In the genomic region with DNA sequence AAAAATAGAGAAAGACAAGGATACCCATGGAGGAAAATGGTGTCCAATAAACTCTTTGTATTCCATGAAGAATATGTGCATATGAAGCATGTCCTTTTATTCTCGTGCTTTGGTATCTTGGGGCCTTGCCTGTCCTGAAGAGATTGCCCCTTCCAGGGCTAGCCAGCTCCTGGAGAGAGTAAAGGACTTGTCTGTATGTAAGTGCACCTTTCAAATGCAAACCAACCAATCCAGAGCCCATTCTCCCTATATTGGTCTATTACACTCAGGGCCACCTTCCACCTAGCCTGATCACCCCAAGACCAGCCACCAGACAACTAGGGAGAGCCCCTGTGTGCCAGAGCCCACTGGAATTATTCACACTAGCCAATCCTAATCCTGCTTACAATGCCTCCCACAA, we compare ENCODE assay signal across 23 cellular contexts.
DNase-seq lines count a peak whose midpoint lies in the region; ATAC-seq and TF ChIP-seq lines count a peak whose summit lies in the region.
"Had no signal": no experiment of that assay in that cellular context is flagged by ENCODE, and none has a peak within 500 bp of the region (broad histone marks: within the 10 kb centered on the region; RNA-seq: fewer than 3 reads in every experiment).

No MANE protein-coding gene starts in this region.

- H4K20me1 ChIP-seq in GM23338 (replicated peaks; ENCODE audit: insufficient read depth) (no peaks in the 10 kb centered on the region), OCI-LY7 (ENCODE audit: insufficient read depth, low read length) (no peaks in the 10 kb centered on the region)

- H3K9me3 Mint-ChIP-seq in GM23338 (no peaks in the 10 kb centered on the region), memory B cell (no peaks in the 10 kb centered on the region)
- peaks cover 2% of the 10 kb centered on the region for H3K9me3 Mint-ChIP-seq in activated CD8-positive, alpha-beta memory T cell treated with anti-CD3 and anti-CD28 coated beads, Interleukin-2, amount 10 ng/mL, durations not matched to agents 7 days and 5 days (ENCODE audit: low read depth)
- H3K9me3 Mint-ChIP-seq: H9 had no signal

- CTCF ChIA-PET in OCI-LY7 (lab: Charles Lee; ENCODE audit: unreplicated experiment): no interaction called here
- CTCF ChIA-PET in activated CD8-positive, alpha-beta memory T cell treated with anti-CD3 and anti-CD28 coated beads, Interleukin-2, amount 10 ng/mL, durations not matched to agents 7 days and 5 days (lab: Charles Lee): no interaction called here

- DNase-seq in GM23338 (ENCODE audit: low spot score): no peak
- no peak for DNase-seq in OCI-LY7 (ENCODE audit: low spot score)
- no peak for DNase-seq in memory B cell (ENCODE audit: low spot score in 2 of 2)
- DNase-seq in activated CD8-positive, alpha-beta memory T cell treated with anti-CD3 and anti-CD28 coated beads, Interleukin-2, amount 10 ng/mL, durations not matched to agents 7 days and 5 days: no peak
- no peak for DNase-seq in caudate nucleus (lab: John Stamatoyannopoulos, UW)
- no peak for DNase-seq in germinal center (ENCODE audit: low spot score)
- DNase-seq: C1 segment of cervical spinal cord; CD8-positive, alpha-beta T cell; DMS 273 treated with DMSO at 0.1 percent for 48 hours; DMS79; H9; Karpas-422; NCI-H1092 treated with DMSO at 0.1 percent for 48 hours; NCI-H1436; NCI-H187; NCI-H2081 treated with DMSO at 0.1 percent for 48 hours; NCI-H2171; NCI-H226; NCI-H510A; NCI-H69; SK-N-SH had no signal

- H3K36me3 Mint-ChIP-seq in GM23338 (ENCODE audit: low read depth): no peaks in the 10 kb centered on the region
- no peaks in the 10 kb centered on the region for H3K36me3 Mint-ChIP-seq in memory B cell
- no peaks in the 10 kb centered on the region for H3K36me3 Mint-ChIP-seq in activated CD8-positive, alpha-beta memory T cell treated with anti-CD3 and anti-CD28 coated beads, Interleukin-2, amount 10 ng/mL, durations not matched to agents 7 days and 5 days
- H3K36me3 Mint-ChIP-seq: CD8-positive, alpha-beta T cell had no signal

- no peak overlapping the region for H3K4me3 ChIP-seq in GM23338
- H3K4me3 ChIP-seq in OCI-LY7 (ENCODE audit: low read depth, low read length, poor library complexity, severe bottlenecking): no peak overlapping the region
- H3K4me3 ChIP-seq: A549 had no signal

- intact Hi-C loops in OCI-LY7 (cut with micrococcal nuclease; ENCODE audit: unreplicated experiment): no loop called here

- no peaks in the 10 kb centered on the region for H3K9me3 ChIP-seq in OCI-LY7 (ENCODE audit: low read length)
- H3K9me3 ChIP-seq: A549, SK-N-SH had no signal

- H3K79me2 ChIP-seq in GM23338 (replicated peaks; ENCODE audit: insufficient read depth): no peaks in the 10 kb centered on the region
- no peaks in the 10 kb centered on the region for H3K79me2 ChIP-seq in OCI-LY7 (ENCODE audit: insufficient read depth, low read depth, low read length)

- no TSS peak for BruUV-seq in OCI-LY7 (replicated peaks; lab: Mats Ljungman, UMichigan)

- peaks cover 6% of the 10 kb centered on the region for H3K9me2 ChIP-seq in GM23338 (ENCODE audit: insufficient read depth)
- H3K9me2 ChIP-seq in OCI-LY7 (ENCODE audit: insufficient read depth, low read length): no peaks in the 10 kb centered on the region
- H3K9me2 ChIP-seq: SK-N-SH had no signal

- H3K27me3 ChIP-seq in GM23338 (ENCODE audit: insufficient read depth): no peaks in the 10 kb centered on the region

- POLR2A ChIA-PET in OCI-LY7 (lab: Charles Lee): interaction anchor here (0.6 to 4.7 kb wide), 5 partner anchors 9 to 619 kb away, joined by 3 to 30 read pairs (median 3); no protein-coding TSS in a partner anchor

- no peak overlapping the region for H3K27ac ChIP-seq in GM23338 (ENCODE audit: low read depth)
- H3K27ac ChIP-seq in OCI-LY7 (ENCODE audit: low read depth, low read length, poor library complexity, severe bottlenecking): peak overlapping the region; percentile 45
- no peak overlapping the region for H3K27ac ChIP-seq in caudate nucleus (ENCODE audit: low read depth, low read length)
- H3K27ac ChIP-seq: A549 had no signal

- peak; percentile 74 for ATAC-seq in GM23338
- ATAC-seq in memory B cell (ENCODE audit: low read depth): no peak
- no peak for ATAC-seq in activated CD8-positive, alpha-beta memory T cell treated with anti-CD3 and anti-CD28 coated beads, Interleukin-2, amount 10 ng/mL, durations not matched to agents 7 days and 5 days
- ATAC-seq in GM19397 (IDR thresholded peaks at IDR 0.05; ENCODE audit: unreplicated experiment): no peak
- ATAC-seq: A549; CD8-positive, alpha-beta T cell had no signal

- H3K4me3 Mint-ChIP-seq in GM23338: no peak overlapping the region
- no peak overlapping the region for H3K4me3 Mint-ChIP-seq in memory B cell
- no peak overlapping the region for H3K4me3 Mint-ChIP-seq in activated CD8-positive, alpha-beta memory T cell treated with anti-CD3 and anti-CD28 coated beads, Interleukin-2, amount 10 ng/mL, durations not matched to agents 7 days and 5 days
- H3K4me3 Mint-ChIP-seq: CD8-positive, alpha-beta T cell; H9 had no signal

- TF ChIP-seq CTCF in GM23338 (conservative IDR thresholded peaks at IDR 0.05; ENCODE audit: low read depth in 2 of 2) (no peak), OCI-LY7 (conservative IDR thresholded peaks at IDR 0.05; ENCODE audit: low read length) (no peak)

- H3K36me3 ChIP-seq in GM23338 (ENCODE audit: insufficient read depth): no peaks in the 10 kb centered on the region
- H3K36me3 ChIP-seq in OCI-LY7 (ENCODE audit: insufficient read depth, low read length): no peaks in the 10 kb centered on the region; the same call in 1 of the 2 replicates

- H3K27me3 Mint-ChIP-seq in GM23338 (ENCODE audit: insufficient read depth, low read depth, poor library complexity): peaks cover 5% of the 10 kb centered on the region
- no peaks in the 10 kb centered on the region for H3K27me3 Mint-ChIP-seq in memory B cell
- H3K27me3 Mint-ChIP-seq in activated CD8-positive, alpha-beta memory T cell treated with anti-CD3 and anti-CD28 coated beads, Interleukin-2, amount 10 ng/mL, durations not matched to agents 7 days and 5 days: peaks cover 6% of the 10 kb centered on the region

- H3K4me1 ChIP-seq in GM23338 (ENCODE audit: insufficient read depth) (peaks cover 11% of the 10 kb centered on the region), OCI-LY7 (ENCODE audit: insufficient read depth, low read length, poor library complexity, severe bottlenecking) (peaks cover 16% of the 10 kb centered on the region)
- H3K4me1 ChIP-seq: A549 had no signal

- H3K4me2 ChIP-seq in GM23338 (0 out of 2 replicates have a peak overlapping the region, but pooled peaks have one; percentile 44), OCI-LY7 (ENCODE audit: low read length) (peak overlapping the region; percentile 45; the same call in 1 of the 2 replicates)
- H3K4me2 ChIP-seq: A549, SK-N-SH had no signal

- H3F3A ChIP-seq in GM23338 (replicated peaks; ENCODE audit: low read depth): no peaks in the 10 kb centered on the region

- peaks cover 15% of the 10 kb centered on the region for H3K4me1 Mint-ChIP-seq in GM23338
- peaks cover 10% of the 10 kb centered on the region for H3K4me1 Mint-ChIP-seq in memory B cell
- no peaks in the 10 kb centered on the region for H3K4me1 Mint-ChIP-seq in activated CD8-positive, alpha-beta memory T cell treated with anti-CD3 and anti-CD28 coated beads, Interleukin-2, amount 10 ng/mL, durations not matched to agents 7 days and 5 days

- H3K27ac Mint-ChIP-seq in GM23338 (no peak overlapping the region), memory B cell (peak overlapping the region; percentile 9)
- H3K27ac Mint-ChIP-seq in activated CD8-positive, alpha-beta memory T cell treated with anti-CD3 and anti-CD28 coated beads, Interleukin-2, amount 10 ng/mL, durations not matched to agents 7 days and 5 days: no peak overlapping the region
- H3K27ac Mint-ChIP-seq: CD8-positive, alpha-beta T cell had no signal

- peak overlapping the region; percentile 64; the same call in 1 of the 2 replicates for H2AFZ ChIP-seq in GM23338
- peak overlapping the region; percentile 86 for H2AFZ ChIP-seq in OCI-LY7 (ENCODE audit: low read length)

TF ChIP-seq in GM23338, 12 proteins besides CTCF, POLR2A, EP300 and RAD21 (continues in another document):
- TF ChIP-seq JUNB (IDR thresholded peaks at IDR 0.05; ENCODE audit: unreplicated experiment): no peak
- no peak for TF ChIP-seq ZNF331 (CRISPR knock-in tag; IDR thresholded peaks at IDR 0.05; ENCODE audit: low read depth)
- TF ChIP-seq, protein P1, sequence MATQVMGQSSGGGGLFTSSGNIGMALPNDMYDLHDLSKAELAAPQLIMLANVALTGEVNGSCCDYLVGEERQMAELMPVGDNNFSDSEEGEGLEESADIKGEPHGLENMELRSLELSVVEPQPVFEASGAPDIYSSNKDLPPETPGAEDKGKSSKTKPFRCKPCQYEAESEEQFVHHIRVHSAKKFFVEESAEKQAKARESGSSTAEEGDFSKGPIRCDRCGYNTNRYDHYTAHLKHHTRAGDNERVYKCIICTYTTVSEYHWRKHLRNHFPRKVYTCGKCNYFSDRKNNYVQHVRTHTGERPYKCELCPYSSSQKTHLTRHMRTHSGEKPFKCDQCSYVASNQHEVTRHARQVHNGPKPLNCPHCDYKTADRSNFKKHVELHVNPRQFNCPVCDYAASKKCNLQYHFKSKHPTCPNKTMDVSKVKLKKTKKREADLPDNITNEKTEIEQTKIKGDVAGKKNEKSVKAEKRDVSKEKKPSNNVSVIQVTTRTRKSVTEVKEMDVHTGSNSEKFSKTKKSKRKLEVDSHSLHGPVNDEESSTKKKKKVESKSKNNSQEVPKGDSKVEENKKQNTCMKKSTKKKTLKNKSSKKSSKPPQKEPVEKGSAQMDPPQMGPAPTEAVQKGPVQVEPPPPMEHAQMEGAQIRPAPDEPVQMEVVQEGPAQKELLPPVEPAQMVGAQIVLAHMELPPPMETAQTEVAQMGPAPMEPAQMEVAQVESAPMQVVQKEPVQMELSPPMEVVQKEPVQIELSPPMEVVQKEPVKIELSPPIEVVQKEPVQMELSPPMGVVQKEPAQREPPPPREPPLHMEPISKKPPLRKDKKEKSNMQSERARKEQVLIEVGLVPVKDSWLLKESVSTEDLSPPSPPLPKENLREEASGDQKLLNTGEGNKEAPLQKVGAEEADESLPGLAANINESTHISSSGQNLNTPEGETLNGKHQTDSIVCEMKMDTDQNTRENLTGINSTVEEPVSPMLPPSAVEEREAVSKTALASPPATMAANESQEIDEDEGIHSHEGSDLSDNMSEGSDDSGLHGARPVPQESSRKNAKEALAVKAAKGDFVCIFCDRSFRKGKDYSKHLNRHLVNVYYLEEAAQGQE (IDR thresholded peaks at IDR 0.05; ENCODE audit: unreplicated experiment): no peak
- TF ChIP-seq CREB1 (CRISPR knock-in tag; IDR thresholded peaks at IDR 0.05; ENCODE audit: low read depth): no peak
